In the genomic region with DNA sequence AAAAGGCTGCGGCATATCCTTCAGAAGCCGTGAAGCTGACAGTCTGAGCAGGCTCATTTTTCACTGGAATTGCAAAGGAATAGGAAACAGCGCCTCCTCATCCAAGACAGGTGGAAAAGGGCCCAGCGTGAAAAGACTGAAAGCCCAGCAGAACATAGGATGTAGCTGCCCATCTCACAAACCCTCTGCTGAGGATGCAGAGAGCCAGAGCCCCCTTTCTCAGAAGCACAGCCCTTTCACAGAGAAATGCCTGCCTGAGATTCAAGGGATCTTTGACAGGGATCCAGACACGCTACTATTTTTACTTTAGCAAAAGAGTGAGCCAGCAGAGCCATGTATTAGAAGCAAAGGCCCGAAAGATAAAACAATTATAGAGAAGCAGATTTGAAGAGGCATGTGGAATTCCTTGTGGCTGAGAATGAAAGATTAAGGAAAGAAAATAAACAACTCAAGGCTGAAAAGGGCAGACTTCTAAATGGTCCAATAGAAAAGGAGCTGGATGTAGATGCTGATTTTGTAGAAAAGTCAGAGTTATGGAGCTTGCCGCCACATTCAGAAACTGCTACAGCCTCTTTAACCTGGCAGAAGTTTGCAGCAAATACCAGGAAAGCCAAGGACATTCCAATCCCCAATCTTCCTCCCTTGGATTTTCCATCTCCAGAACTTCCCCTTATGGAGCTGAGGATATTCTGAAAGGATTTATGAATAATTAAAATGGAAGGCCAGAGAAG, we compare ENCODE assay signal across 8 cellular contexts. TPM values are rescaled to one million over a fixed set of nuclear protein-coding genes. Genes with fewer than 3 reads are reported as not detected.
A peak's percentile ranks its signal among the peaks of the same experiment; 100 is the strongest.
DNase-seq lines count a peak whose midpoint lies in the region; ATAC-seq and TF ChIP-seq lines count a peak whose summit lies in the region.
"Had no signal": no experiment of that assay in that cellular context is flagged by ENCODE, and none has a peak within 500 bp of the region (broad histone marks: within the 10 kb centered on the region; RNA-seq: fewer than 3 reads in every experiment).

No MANE protein-coding gene starts in this region.

- ATAC-seq in right cardiac atrium (peak in 1 of 2 donors; percentile 27), HG03159 (IDR thresholded peaks at IDR 0.05; ENCODE audit: unreplicated experiment) (no peak)
- ATAC-seq in stimulated activated memory B cell treated with anti-CD40 and anti-IgM and Interleukin-4, amounts not matched to agents 10 μg/mL and 1 μg/mL and 100 μg/mL, for 72 hours = no peak

- intact Hi-C loops in right cardiac atrium (cut with DNase I) = loop anchor here in 1 of 4 donors (10.0 kb wide), 1 partner anchor 82 kb away; no protein-coding TSS in a partner anchor

- no peaks in the 10 kb centered on the region for H3K9me3 ChIP-seq in HEK293 (ENCODE audit: control insufficient read depth, insufficient read depth, low read depth, low read length)
- H3K9me3 ChIP-seq in right cardiac atrium (ENCODE audit: control insufficient read depth, low read length) = no peaks in the 10 kb centered on the region

- H3K4me1 Mint-ChIP-seq in activated naive CD8-positive, alpha-beta T cell treated with anti-CD3 and anti-CD28 coated beads for 36 hours = peaks cover 34% of the 10 kb centered on the region
- peaks cover 51% of the 10 kb centered on the region for H3K4me1 Mint-ChIP-seq in stimulated activated memory B cell treated with anti-CD40 and anti-IgM and Interleukin-4, amounts not matched to agents 10 μg/mL and 1 μg/mL and 100 μg/mL, for 72 hours

- H3K27ac ChIP-seq in HEK293 (ENCODE audit: extremely low read depth, low read depth, low read length) (no peak overlapping the region), right cardiac atrium (ENCODE audit: low read length) (peak overlapping the region; percentile 15)
- H3K27ac ChIP-seq: KMS-11 had no signal

- H3K36me3 Mint-ChIP-seq in activated naive CD8-positive, alpha-beta T cell treated with anti-CD3 and anti-CD28 coated beads for 36 hours = peaks cover 59% of the 10 kb centered on the region
- peaks cover 69% of the 10 kb centered on the region for H3K36me3 Mint-ChIP-seq in stimulated activated memory B cell treated with anti-CD40 and anti-IgM and Interleukin-4, amounts not matched to agents 10 μg/mL and 1 μg/mL and 100 μg/mL, for 72 hours

- 56% methylated on average over 7 of the region's 7 CpGs for WGBS in right cardiac atrium

- peaks cover 34 to 53% of the 10 kb centered on the region in 2 experiments for H3K36me3 ChIP-seq in HEK293 (ENCODE audit: control insufficient read depth in 2 of 2, insufficient read depth in 1 of 2, low read length in 2 of 2)

- H3K9me3 Mint-ChIP-seq in activated naive CD8-positive, alpha-beta T cell treated with anti-CD3 and anti-CD28 coated beads for 36 hours = peaks cover 1% of the 10 kb centered on the region
- no peaks in the 10 kb centered on the region for H3K9me3 Mint-ChIP-seq in stimulated activated memory B cell treated with anti-CD40 and anti-IgM and Interleukin-4, amounts not matched to agents 10 μg/mL and 1 μg/mL and 100 μg/mL, for 72 hours

- DNase-seq in activated naive CD8-positive, alpha-beta T cell treated with anti-CD3 and anti-CD28 coated beads for 36 hours = no peak
- no peak for DNase-seq in right cardiac atrium
- DNase-seq in NAMALWA (ENCODE audit: low spot score) = no peak
- DNase-seq in retina = no peak

- CTCF ChIA-PET in HEK293 (lab: Yijun Ruan, JAX) = interaction anchor here (0.7 to 1.7 kb wide), 6 partner anchors 9 to 1006 kb away, joined by 3 to 7 read pairs (median 4); no protein-coding TSS in a partner anchor

- peak overlapping the region; percentile 40 for H3K4me3 Mint-ChIP-seq in activated naive CD8-positive, alpha-beta T cell treated with anti-CD3 and anti-CD28 coated beads for 36 hours
- H3K4me3 Mint-ChIP-seq in stimulated activated memory B cell treated with anti-CD40 and anti-IgM and Interleukin-4, amounts not matched to agents 10 μg/mL and 1 μg/mL and 100 μg/mL, for 72 hours = no peak overlapping the region

- no peak overlapping the region for H3K4me3 ChIP-seq in HEK293 (ENCODE audit: low read depth, low read length)
- no peak overlapping the region for H3K4me3 ChIP-seq in right cardiac atrium (ENCODE audit: low read length)

- no peaks in the 10 kb centered on the region for H3K4me1 ChIP-seq in HEK293 (ENCODE audit: control insufficient read depth, insufficient read depth, low read length)
- peaks cover 2% of the 10 kb centered on the region for H3K4me1 ChIP-seq in right cardiac atrium (ENCODE audit: control insufficient read depth, insufficient read depth, low read length)

- POLR2A ChIA-PET in HEK293 (lab: Yijun Ruan, JAX) = no interaction called here

- TF ChIP-seq CTCF in HEK293 (tag by site-specific recombination; IDR thresholded peaks at IDR 0.05) = no peak

- H3K27me3 ChIP-seq in right cardiac atrium (ENCODE audit: control insufficient read depth, insufficient read depth) = no peaks in the 10 kb centered on the region

- peak overlapping the region; percentile 91 for H3K27ac Mint-ChIP-seq in activated naive CD8-positive, alpha-beta T cell treated with anti-CD3 and anti-CD28 coated beads for 36 hours
- H3K27ac Mint-ChIP-seq in stimulated activated memory B cell treated with anti-CD40 and anti-IgM and Interleukin-4, amounts not matched to agents 10 μg/mL and 1 μg/mL and 100 μg/mL, for 72 hours = peak overlapping the region; percentile 60

- no peaks in the 10 kb centered on the region for H3K27me3 Mint-ChIP-seq in activated naive CD8-positive, alpha-beta T cell treated with anti-CD3 and anti-CD28 coated beads for 36 hours
- no peaks in the 10 kb centered on the region for H3K27me3 Mint-ChIP-seq in stimulated activated memory B cell treated with anti-CD40 and anti-IgM and Interleukin-4, amounts not matched to agents 10 μg/mL and 1 μg/mL and 100 μg/mL, for 72 hours

TF ChIP-seq in HEK293, 187 proteins besides CTCF, POLR2A, EP300 and RAD21:
- TF ChIP-seq ZNF555 (tag by site-specific recombination; conservative IDR thresholded peaks at IDR 0.05) (no peak), FEZF1 (tag by site-specific recombination; IDR thresholded peaks at IDR 0.05) (peak; percentile 12; the same call in 1 of the 2 replicates)
TF ChIP-seq in HEK293: peak in this region for 1.

RNA-seq across cellular contexts. Expression of gene GDI2, which starts 36.9 kb away (rescaled TPM):
- total RNA-seq in activated naive CD8-positive, alpha-beta T cell treated with anti-CD3 and anti-CD28 coated beads for 36 hours = 100 to 1,000 TPM; 335 to 339 TPM
- 100 to 1,000 TPM in 3 of 4 donors, 10 to 100 TPM in 1; 97.7 to 111 (median 105) TPM for total RNA-seq in right cardiac atrium
- polyA plus RNA-seq in right cardiac atrium = 47.5 TPM
